1 cellular context compared by ENCODE assay signal in the genomic region with DNA sequence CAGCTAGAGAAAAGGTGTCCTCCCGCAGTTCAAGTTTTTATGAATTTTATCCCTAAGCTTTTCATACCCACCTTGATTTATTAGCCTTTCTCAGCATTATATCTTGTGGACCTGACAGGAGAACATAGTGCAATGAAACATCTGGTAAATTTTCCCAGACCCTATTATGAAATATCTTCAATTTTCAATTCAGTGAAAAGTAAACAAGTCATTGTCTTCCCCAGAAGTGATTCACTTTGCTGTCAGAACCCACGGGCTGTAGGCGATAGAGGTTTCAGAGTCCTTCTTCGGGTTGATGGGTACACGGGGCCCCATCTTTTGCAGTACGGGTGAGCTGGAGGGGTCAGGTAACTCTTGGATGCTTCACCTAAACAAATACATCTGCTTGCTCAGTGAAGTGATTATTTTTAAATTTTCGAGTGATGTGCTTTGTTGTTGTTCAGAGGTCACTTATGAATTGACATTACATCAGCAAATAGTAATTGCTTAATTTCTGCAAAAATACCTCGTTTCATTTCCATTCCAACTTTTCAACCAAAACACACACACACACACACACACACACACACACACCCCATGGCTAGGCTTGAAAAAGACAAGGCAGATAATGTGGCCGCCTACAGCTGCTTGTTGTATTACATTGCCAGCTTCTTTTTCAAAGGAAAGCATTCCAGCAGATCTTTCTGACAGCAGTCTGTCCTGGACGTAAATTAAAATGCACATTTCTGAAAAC.
TF ChIP-seq lines count a peak whose summit lies in the region.

No MANE protein-coding gene starts in this region.

TF ChIP-seq in IMR-90, 13 proteins besides CTCF, POLR2A, EP300 and RAD21 (continued from another document):
- TF ChIP-seq, protein P1, sequence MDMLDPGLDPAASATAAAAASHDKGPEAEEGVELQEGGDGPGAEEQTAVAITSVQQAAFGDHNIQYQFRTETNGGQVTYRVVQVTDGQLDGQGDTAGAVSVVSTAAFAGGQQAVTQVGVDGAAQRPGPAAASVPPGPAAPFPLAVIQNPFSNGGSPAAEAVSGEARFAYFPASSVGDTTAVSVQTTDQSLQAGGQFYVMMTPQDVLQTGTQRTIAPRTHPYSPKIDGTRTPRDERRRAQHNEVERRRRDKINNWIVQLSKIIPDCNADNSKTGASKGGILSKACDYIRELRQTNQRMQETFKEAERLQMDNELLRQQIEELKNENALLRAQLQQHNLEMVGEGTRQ (IDR thresholded peaks at IDR 0.05; ENCODE audit: low read depth, low read length) = no peak
- TF ChIP-seq MAFK (IDR thresholded peaks at IDR 0.05; ENCODE audit: low read depth, low read length) (no peak), MXI1 (IDR thresholded peaks at IDR 0.05; ENCODE audit: borderline replicate concordance, low read depth, low read length) (no peak), CEBPB (IDR thresholded peaks at IDR 0.05; ENCODE audit: low read depth, low read length) (no peak), SMC3 (IDR thresholded peaks at IDR 0.05; ENCODE audit: low read depth, low read length) (no peak), MAZ (IDR thresholded peaks at IDR 0.05; ENCODE audit: borderline replicate concordance, low read depth, low read length) (no peak), BHLHE40 (IDR thresholded peaks at IDR 0.05; ENCODE audit: low read depth, low read length) (no peak), RCOR1 (IDR thresholded peaks at IDR 0.05; ENCODE audit: insufficient replicate concordance, low read length) (no peak), NFE2L2 (IDR thresholded peaks at IDR 0.05; ENCODE audit: low read depth, low read length) (no peak), RFX5 (IDR thresholded peaks at IDR 0.05; ENCODE audit: low read depth, low read length) (no peak)
- TF ChIP-seq, protein P2, sequence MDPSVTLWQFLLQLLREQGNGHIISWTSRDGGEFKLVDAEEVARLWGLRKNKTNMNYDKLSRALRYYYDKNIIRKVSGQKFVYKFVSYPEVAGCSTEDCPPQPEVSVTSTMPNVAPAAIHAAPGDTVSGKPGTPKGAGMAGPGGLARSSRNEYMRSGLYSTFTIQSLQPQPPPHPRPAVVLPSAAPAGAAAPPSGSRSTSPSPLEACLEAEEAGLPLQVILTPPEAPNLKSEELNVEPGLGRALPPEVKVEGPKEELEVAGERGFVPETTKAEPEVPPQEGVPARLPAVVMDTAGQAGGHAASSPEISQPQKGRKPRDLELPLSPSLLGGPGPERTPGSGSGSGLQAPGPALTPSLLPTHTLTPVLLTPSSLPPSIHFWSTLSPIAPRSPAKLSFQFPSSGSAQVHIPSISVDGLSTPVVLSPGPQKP (IDR thresholded peaks at IDR 0.05; ENCODE audit: borderline replicate concordance, low read depth, low read length) = no peak
